In genomic region chr18:74457043-74457742, GRCh38 we compare ENCODE assay signal across 9 cellular contexts. TPM values are rescaled to one million over a fixed set of nuclear protein-coding genes. Genes with fewer than 3 reads are reported as not detected.
DNase-seq lines count a peak whose midpoint lies in the region; ATAC-seq and TF ChIP-seq lines count a peak whose summit lies in the region.
"Had no signal": no experiment of that assay in that cellular context is flagged by ENCODE, and none has a peak within 500 bp of the region (broad histone marks: within the 10 kb centered on the region; RNA-seq: fewer than 3 reads in every experiment).

TSS of gene DIPK1C (minus strand) at chr18:74457308. CDS start at chr18:74457259, 49 bp downstream.

- H3K4me3 ChIP-seq in astrocyte of the spinal cord (ENCODE audit: low read depth, low read length) = no peak within 1 kb of the TSS

- H3K27me3 Mint-ChIP-seq in stimulated activated naive CD8-positive, alpha-beta T cell treated with anti-CD3 and anti-CD28 coated beads, Interleukin-15, amount 100 ng/mL, for 72 hours = peaks cover 51% of the 10 kb centered on the region

- peaks cover 29% of the 10 kb centered on the region for H3K4me1 Mint-ChIP-seq in stimulated activated naive CD8-positive, alpha-beta T cell treated with anti-CD3 and anti-CD28 coated beads, Interleukin-15, amount 100 ng/mL, for 72 hours

- H3K4me3 Mint-ChIP-seq in stimulated activated naive CD8-positive, alpha-beta T cell treated with anti-CD3 and anti-CD28 coated beads, Interleukin-15, amount 100 ng/mL, for 72 hours = peak within 1 kb of the TSS; percentile 82 to 90

- TF ChIP-seq CTCF in astrocyte of the spinal cord (IDR thresholded peaks at IDR 0.05; ENCODE audit: low read depth, low read length) = no peak

- ATAC-seq in stimulated activated naive CD8-positive, alpha-beta T cell treated with anti-CD3 and anti-CD28 coated beads, Interleukin-15, amount 100 ng/mL, for 72 hours = peak; percentile 74
- no peak for ATAC-seq in HG02642 (IDR thresholded peaks at IDR 0.05; ENCODE audit: poor library complexity, unreplicated experiment)

- H3K27ac Mint-ChIP-seq in stimulated activated naive CD8-positive, alpha-beta T cell treated with anti-CD3 and anti-CD28 coated beads, Interleukin-15, amount 100 ng/mL, for 72 hours = peak within 1 kb of the TSS in 1 of 2 donors; percentile 69

- peak; percentile 57 for DNase-seq in NCI-H146 (lab: John Stamatoyannopoulos, UW)
- DNase-seq in NCI-H146 treated with DMSO at 0.1 percent for 48 hours (lab: John Stamatoyannopoulos, UW; ENCODE audit: unreplicated experiment) = no peak
- DNase-seq in astrocyte of the spinal cord (ENCODE audit: low read depth, low spot score) = peak; percentile 2
- DNase-seq in left kidney (ENCODE audit: low read depth, low spot score) = peak; percentile 59
- peak; percentile 13 to 15 for DNase-seq in stimulated activated naive CD8-positive, alpha-beta T cell treated with anti-CD3 and anti-CD28 coated beads, Interleukin-15, amount 100 ng/mL, for 72 hours
- DNase-seq in A172 (ENCODE audit: low spot score) = no peak
- DNase-seq in HPDE6-E6E7 (ENCODE audit: extremely low spot score) = no peak

- no peaks in the 10 kb centered on the region for H3K9me3 Mint-ChIP-seq in stimulated activated naive CD8-positive, alpha-beta T cell treated with anti-CD3 and anti-CD28 coated beads, Interleukin-15, amount 100 ng/mL, for 72 hours

- in situ Hi-C loops in astrocyte of the spinal cord (cut with HindIII; ENCODE audit: low sequenced_read_pairs) = no loop called here

RNA-seq across cellular contexts. Expression of gene DIPK1C, which starts in this region (rescaled TPM):
- total RNA-seq in A172 (2014; rRNA removed; shearing (Covaris generic)) = 0.02 TPM in 1 of 2 replicates, not detected in the other
- total RNA-seq: renal cortical epithelial cell had no signal

Comparison
In these comparisons a context has a peak if more than half of its experiments do, and no peak if none do; other contexts are left out.
1. DNase-seq: peak in NCI-H146 (single experiment), astrocyte of the spinal cord (single experiment), left kidney (single experiment) and stimulated activated naive CD8-positive, alpha-beta T cell treated with anti-CD3 and anti-CD28 coated beads, Interleukin-15, amount 100 ng/mL, for 72 hours (2 of 2); none in NCI-H146 treated with DMSO at 0.1 percent for 48 hours (single experiment), A172 (single experiment) and HPDE6-E6E7 (single experiment).